In genomic region chr17:45759761-45760160, GRCh38 we compare ENCODE assay signal across 27 cellular contexts. TPM values are rescaled to one million over a fixed set of nuclear protein-coding genes. Genes with fewer than 3 reads are reported as not detected.
A peak's percentile ranks its signal among the peaks of the same experiment; 100 is the strongest.
DNase-seq lines count a peak whose midpoint lies in the region; ATAC-seq, FAIRE-seq and TF ChIP-seq lines count a peak whose summit lies in the region.
"Had no signal": no experiment of that assay in that cellular context is flagged by ENCODE, and none has a peak within 500 bp of the region (broad histone marks: within the 10 kb centered on the region; RNA-seq: fewer than 3 reads in every experiment).

No MANE protein-coding gene starts in this region.

- H3K9me1 ChIP-seq in K562 (ENCODE audit: control insufficient read depth, insufficient read depth, low read length) = peaks cover 3% of the 10 kb centered on the region

- no peaks in the 10 kb centered on the region for H3K9me3 Mint-ChIP-seq in activated CD4-positive, alpha-beta T cell treated with anti-CD3 and anti-CD28 coated beads, Interleukin-2, amount 10 ng/mL, durations not matched to agents 7 days and 5 days
- no peaks in the 10 kb centered on the region for H3K9me3 Mint-ChIP-seq in activated CD8-positive, alpha-beta T cell treated with anti-CD3 and anti-CD28 coated beads, Interleukin-2, amount 10 ng/mL, durations not matched to agents 7 days and 5 days (ENCODE audit: insufficient read depth)
- H3K9me3 Mint-ChIP-seq: activated T-helper 17 cell treated with anti-CD3 and anti-CD28 coated beads, Interleukin-2, amount 50 U/mL, for 72 hours; mesothelial cell of epicardium; nephron progenitor cell had no signal

- H3K27ac Mint-ChIP-seq in activated CD4-positive, alpha-beta T cell treated with anti-CD3 and anti-CD28 coated beads, Interleukin-2, amount 10 ng/mL, durations not matched to agents 7 days and 5 days = no peak overlapping the region
- no peak overlapping the region for H3K27ac Mint-ChIP-seq in activated CD8-positive, alpha-beta T cell treated with anti-CD3 and anti-CD28 coated beads, Interleukin-2, amount 10 ng/mL, durations not matched to agents 7 days and 5 days
- H3K27ac Mint-ChIP-seq: activated CD8-positive, alpha-beta memory T cell treated with anti-CD3 and anti-CD28 coated beads, Interleukin-2, amount 10 ng/mL, durations not matched to agents 7 days and 5 days; activated T-helper 17 cell treated with anti-CD3 and anti-CD28 coated beads, Interleukin-2, amount 50 U/mL, for 72 hours; mesothelial cell of epicardium; nephron progenitor cell had no signal

- H3K4me3 ChIP-seq in K562 = no peak overlapping the region
- H3K4me3 ChIP-seq: BLaER1, PC-9, prostate gland, SK-N-MC, stomach had no signal

- intact Hi-C loops in K562 (cut with micrococcal nuclease) = no loop called here

- H2AFZ ChIP-seq in K562 (ENCODE audit: low read depth, low read length) = peak overlapping the region; percentile 72
- H2AFZ ChIP-seq: PC-9 had no signal

- TF ChIP-seq RAD21 in K562 (CRISPR knock-in tag; conservative IDR thresholded peaks at IDR 0.05 in 1 of 2, IDR thresholded peaks at IDR 0.05 in 1 of 2) = no peak

- peak overlapping the region; percentile 18; the same call in 1 of the 2 replicates for H3K4me2 ChIP-seq in K562 (ENCODE audit: insufficient read depth, low read length)
- H3K4me2 ChIP-seq: BLaER1, PC-9 had no signal

- H3K27me3 ChIP-seq in K562 (ENCODE audit: control insufficient read depth in 2 of 2, insufficient read depth in 2 of 2, low read length in 2 of 2) = peaks cover 8 to 44% of the 10 kb centered on the region in 2 experiments; a peak in 4 of 5 replicates
- H3K27me3 ChIP-seq: BLaER1 had no signal

- no peak for TF ChIP-seq EP300 in K562 (IDR thresholded peaks at IDR 0.05; ENCODE audit: low read length)

- CTCF ChIA-PET in K562 (lab: Yijun Ruan, JAX; ENCODE audit: low intra/inter-chr PET ratio) = no interaction called here
- CTCF ChIA-PET in activated CD4-positive, alpha-beta T cell treated with anti-CD3 and anti-CD28 coated beads, Interleukin-2, amount 10 ng/mL, durations not matched to agents 7 days and 5 days (lab: Charles Lee) = no interaction called here
- CTCF ChIA-PET in activated CD8-positive, alpha-beta T cell treated with anti-CD3 and anti-CD28 coated beads, Interleukin-2, amount 10 ng/mL, durations not matched to agents 7 days and 5 days (lab: Charles Lee) = no interaction called here

- peak; percentile 40 for DNase-seq in NCI-H748 (lab: John Stamatoyannopoulos, UW; ENCODE audit: unreplicated experiment)
- no peak for DNase-seq in NCI-H748 treated with DMSO at 0.1 percent for 48 hours (lab: John Stamatoyannopoulos, UW)
- peak; percentile 26 for DNase-seq in NCI-H82 treated with DMSO at 0.1 percent for 48 hours (lab: John Stamatoyannopoulos, UW; ENCODE audit: unreplicated experiment)
- DNase-seq in K562 (ENCODE audit: extremely low read depth in 1 of 4, low spot score in 3 of 4) = peak; percentile 25 to 51 (median 46)
- no peak for DNase-seq in urothelium cell line (ENCODE audit: low spot score)
- no peak for DNase-seq in activated CD4-positive, alpha-beta T cell treated with anti-CD3 and anti-CD28 coated beads, Interleukin-2, amount 10 ng/mL, durations not matched to agents 7 days and 5 days
- DNase-seq in activated CD8-positive, alpha-beta T cell treated with anti-CD3 and anti-CD28 coated beads, Interleukin-2, amount 10 ng/mL, durations not matched to agents 7 days and 5 days = no peak
- DNase-seq in SKM-1 treated with dmso at 0.1 percent for 144 hours (lab: John Stamatoyannopoulos, UW; ENCODE audit: unreplicated experiment) = no peak
- DNase-seq: activated CD8-positive, alpha-beta memory T cell treated with anti-CD3 and anti-CD28 coated beads, Interleukin-2, amount 10 ng/mL, durations not matched to agents 7 days and 5 days; erythroblast; foreskin melanocyte; hypothalamus; Kasumi-1; left colon; NCI-H1105 treated with DMSO at 0.1 percent for 48 hours; nephron progenitor cell; PC-9; small intestine; stimulated activated CD4-positive, alpha-beta T cell treated with anti-CD3 and anti-CD28 coated beads, Interleukin-4, amount 100 ng/mL, for 1 hour; stomach had no signal

- TF ChIP-seq CTCF in K562 (IDR thresholded peaks at IDR 0.05 in 2 of 3, conservative IDR thresholded peaks at IDR 0.05 in 1 of 3; ENCODE audit: insufficient read depth in 2 of 3, low read depth in 1 of 3, low read length in 3 of 3) = no peak

- no peaks in the 10 kb centered on the region for H3K36me3 ChIP-seq in K562 (ENCODE audit: control insufficient read depth, insufficient read depth, low read length)
- H3K36me3 ChIP-seq: BLaER1, prostate gland, stomach had no signal

- BruUV-seq in K562 (replicated peaks; lab: Mats Ljungman, UMichigan) = no TSS peak

- peak; percentile 97 for ATAC-seq in K562
- no peak for ATAC-seq in activated CD8-positive, alpha-beta T cell treated with anti-CD3 and anti-CD28 coated beads, Interleukin-2, amount 10 ng/mL, durations not matched to agents 7 days and 5 days
- ATAC-seq: activated CD8-positive, alpha-beta memory T cell treated with anti-CD3 and anti-CD28 coated beads, Interleukin-2, amount 10 ng/mL, durations not matched to agents 7 days and 5 days; activated T-helper 17 cell treated with anti-CD3 and anti-CD28 coated beads, Interleukin-2, amount 50 U/mL, for 72 hours; left colon had no signal

- H3K4me1 ChIP-seq in K562 (replicated peaks in 1 of 2; ENCODE audit: control insufficient read depth in 2 of 2, insufficient read depth in 2 of 2, low read length in 2 of 2) = peaks cover 0 to 3% of the 10 kb centered on the region in 2 experiments; a peak in 1 of 5 replicates
- H3K4me1 ChIP-seq: prostate gland, stomach had no signal

- no peaks in the 10 kb centered on the region for H3K9me3 ChIP-seq in K562 (replicated peaks; ENCODE audit: control insufficient read depth, insufficient read depth, low read depth, low read length)
- H3K9me3 ChIP-seq: BLaER1, prostate gland, stomach had no signal

- TF ChIP-seq POLR2A in K562 (conservative IDR thresholded peaks at IDR 0.05) = no peak

- WGBS in K562 (ENCODE audit: insufficient coverage, low coverage, missing lambda C conversion rate) = 6% methylated on average over 3 of the region's 3 CpGs

- no peaks in the 10 kb centered on the region for H3K79me2 ChIP-seq in K562 (ENCODE audit: control insufficient read depth, insufficient read depth, low read length)

- no peak overlapping the region for H3K4me3 Mint-ChIP-seq in activated CD4-positive, alpha-beta T cell treated with anti-CD3 and anti-CD28 coated beads, Interleukin-2, amount 10 ng/mL, durations not matched to agents 7 days and 5 days
- no peak overlapping the region for H3K4me3 Mint-ChIP-seq in activated CD8-positive, alpha-beta T cell treated with anti-CD3 and anti-CD28 coated beads, Interleukin-2, amount 10 ng/mL, durations not matched to agents 7 days and 5 days
- H3K4me3 Mint-ChIP-seq: activated CD8-positive, alpha-beta memory T cell treated with anti-CD3 and anti-CD28 coated beads, Interleukin-2, amount 10 ng/mL, durations not matched to agents 7 days and 5 days; activated T-helper 17 cell treated with anti-CD3 and anti-CD28 coated beads, Interleukin-2, amount 50 U/mL, for 72 hours; mesothelial cell of epicardium; nephron progenitor cell had no signal

- POLR2A ChIA-PET in K562 (lab: Yijun Ruan, JAX) = no interaction called here
- POLR2A ChIA-PET in activated CD4-positive, alpha-beta T cell treated with anti-CD3 and anti-CD28 coated beads, Interleukin-2, amount 10 ng/mL, durations not matched to agents 7 days and 5 days (lab: Charles Lee) = no interaction called here
- POLR2A ChIA-PET in activated CD8-positive, alpha-beta T cell treated with anti-CD3 and anti-CD28 coated beads, Interleukin-2, amount 10 ng/mL, durations not matched to agents 7 days and 5 days (lab: Charles Lee) = no interaction called here

- no peaks in the 10 kb centered on the region for H3K36me3 Mint-ChIP-seq in activated CD4-positive, alpha-beta T cell treated with anti-CD3 and anti-CD28 coated beads, Interleukin-2, amount 10 ng/mL, durations not matched to agents 7 days and 5 days (ENCODE audit: low read depth)
- no peaks in the 10 kb centered on the region for H3K36me3 Mint-ChIP-seq in activated CD8-positive, alpha-beta T cell treated with anti-CD3 and anti-CD28 coated beads, Interleukin-2, amount 10 ng/mL, durations not matched to agents 7 days and 5 days (ENCODE audit: low read depth)
- H3K36me3 Mint-ChIP-seq: activated CD8-positive, alpha-beta memory T cell treated with anti-CD3 and anti-CD28 coated beads, Interleukin-2, amount 10 ng/mL, durations not matched to agents 7 days and 5 days; mesothelial cell of epicardium had no signal

- no peak overlapping the region for H3K27ac ChIP-seq in K562 (ENCODE audit: extremely low read depth, low read depth, low read length)
- H3K27ac ChIP-seq: BLaER1, PC-9, prostate gland, SK-N-MC, stomach had no signal

- in situ Hi-C loops in K562 (cut with MboI) = no loop called here

- FAIRE-seq in K562 (lab: Jason Lieb, UNC) (peak; percentile 81), urothelium cell line (lab: Jason Lieb, UNC) (peak; percentile 90)
- FAIRE-seq: small intestine had no signal

- H4K20me1 ChIP-seq in K562 (replicated peaks; ENCODE audit: control insufficient read depth, insufficient read depth, low read length) = no peaks in the 10 kb centered on the region
- H4K20me1 ChIP-seq: BLaER1 had no signal

- H3K4me1 Mint-ChIP-seq in activated CD4-positive, alpha-beta T cell treated with anti-CD3 and anti-CD28 coated beads, Interleukin-2, amount 10 ng/mL, durations not matched to agents 7 days and 5 days = no peaks in the 10 kb centered on the region
- no peaks in the 10 kb centered on the region for H3K4me1 Mint-ChIP-seq in activated CD8-positive, alpha-beta T cell treated with anti-CD3 and anti-CD28 coated beads, Interleukin-2, amount 10 ng/mL, durations not matched to agents 7 days and 5 days (ENCODE audit: low read depth)
- H3K4me1 Mint-ChIP-seq: activated CD8-positive, alpha-beta memory T cell treated with anti-CD3 and anti-CD28 coated beads, Interleukin-2, amount 10 ng/mL, durations not matched to agents 7 days and 5 days; activated T-helper 17 cell treated with anti-CD3 and anti-CD28 coated beads, Interleukin-2, amount 50 U/mL, for 72 hours; mesothelial cell of epicardium had no signal

- no peak overlapping the region for H3K9ac ChIP-seq in K562 (ENCODE audit: insufficient read depth in 1 of 2, low read depth in 2 of 2, low read length in 2 of 2)
- H3K9ac ChIP-seq: BLaER1 had no signal

- H3K27me3 Mint-ChIP-seq in activated CD4-positive, alpha-beta T cell treated with anti-CD3 and anti-CD28 coated beads, Interleukin-2, amount 10 ng/mL, durations not matched to agents 7 days and 5 days = peaks cover 10% of the 10 kb centered on the region
- H3K27me3 Mint-ChIP-seq in activated CD8-positive, alpha-beta T cell treated with anti-CD3 and anti-CD28 coated beads, Interleukin-2, amount 10 ng/mL, durations not matched to agents 7 days and 5 days (ENCODE audit: low read depth) = peaks cover 6% of the 10 kb centered on the region

RNA-seq across cellular contexts. Expression of gene CRHR1, which starts 24.4 kb away (rescaled TPM):
- total RNA-seq in K562 (2011; cell fraction: chromatin; rRNA removed; ENCODE audit: low replicate concordance) = not detected in 2 replicates
- total RNA-seq in K562 (2011; cell fraction: nucleolus; rRNA removed) = not detected in 2 replicates
- not detected in 2 replicates for total RNA-seq in K562 (2011; cell fraction: nucleoplasm; rRNA removed)
- total RNA-seq in K562 (2014; rRNA removed) (not detected in 2 replicates), K562 (2014; rRNA removed; fragmentation: Illumina TruSeq; extraction: Trizol) (not detected in 2 replicates), K562 (2015; rRNA removed; fragmentation: Illumina TruSeq; extraction: Trizol) (not detected in 2 replicates), K562 (2021) (not detected in 2 replicates)
- polyA plus RNA-seq in K562 (2011; rRNA removed) (not detected in 2 replicates), K562 (2014; fragmentation: Illumina TruSeq; extraction: Trizol) (not detected in 2 replicates), K562 (2014; fragmentation: Nextera tagmentation; extraction: Ambion mirVana) (not detected), K562 (2014; rRNA removed) (0.05 TPM in 1 of 2 replicates, not detected in the other)
- polyA plus RNA-seq in K562 (2011; cell fraction: cytosol; rRNA removed) = not detected in 2 replicates
- not detected in 2 replicates for polyA plus RNA-seq in K562 (2011; cell fraction: nucleus; rRNA removed)
- not detected in 2 replicates for polyA plus RNA-seq in K562 (2012)
- not detected in 2 replicates for polyA minus RNA-seq in K562 (2011; rRNA and poly(A)+ RNA removed)
- not detected in 2 replicates for polyA minus RNA-seq in K562 (2011; cell fraction: cytosol; rRNA and poly(A)+ RNA removed)
- polyA minus RNA-seq in K562 (2011; cell fraction: nucleus; rRNA and poly(A)+ RNA removed) = not detected in 2 replicates
- not detected for total RNA-seq in activated CD4-positive, alpha-beta T cell treated with anti-CD3 and anti-CD28 coated beads, Interleukin-2, amount 10 ng/mL, durations not matched to agents 7 days and 5 days
- not detected for total RNA-seq in activated CD8-positive, alpha-beta T cell treated with anti-CD3 and anti-CD28 coated beads, Interleukin-2, amount 10 ng/mL, durations not matched to agents 7 days and 5 days
- total RNA-seq: A673; activated CD8-positive, alpha-beta memory T cell treated with anti-CD3 and anti-CD28 coated beads, Interleukin-2, amount 10 ng/mL, durations not matched to agents 7 days and 5 days; left colon; PC-9; stomach; ureter had no signal
- polyA plus RNA-seq: stomach had no signal

Comparison
In these comparisons a context has a peak if more than half of its experiments do, and no peak if none do; other contexts are left out.
1. DNase-seq: peak in NCI-H748 (single experiment), NCI-H82 treated with DMSO at 0.1 percent for 48 hours (single experiment) and K562 (4 of 4); none in NCI-H748 treated with DMSO at 0.1 percent for 48 hours (single experiment), urothelium cell line (single experiment), activated CD4-positive, alpha-beta T cell treated with anti-CD3 and anti-CD28 coated beads, Interleukin-2, amount 10 ng/mL, durations not matched to agents 7 days and 5 days (single experiment), activated CD8-positive, alpha-beta T cell treated with anti-CD3 and anti-CD28 coated beads, Interleukin-2, amount 10 ng/mL, durations not matched to agents 7 days and 5 days (single experiment) and SKM-1 treated with dmso at 0.1 percent for 144 hours (single experiment).